ENCODE assay signal across 9 cellular contexts in genomic region chr6:75283907-75284284, GRCh38. TPM values are rescaled to one million over a fixed set of nuclear protein-coding genes. Genes with fewer than 3 reads are reported as not detected.
DNase-seq lines count a peak whose midpoint lies in the region; ATAC-seq and TF ChIP-seq lines count a peak whose summit lies in the region.
"Had no signal": no experiment of that assay in that cellular context is flagged by ENCODE, and none has a peak within 500 bp of the region (broad histone marks: within the 10 kb centered on the region; RNA-seq: fewer than 3 reads in every experiment).

No MANE protein-coding gene starts in this region.

- H3K4me1 ChIP-seq in iPS-15b (ENCODE audit: control insufficient read depth, insufficient read depth, low read length) (peaks cover 23% of the 10 kb centered on the region), suprapubic skin (peaks cover 61% of the 10 kb centered on the region)

- no peaks in the 10 kb centered on the region for H3K27me3 Mint-ChIP-seq in activated CD4-positive, alpha-beta T cell treated with anti-CD3 and anti-CD28 coated beads for 36 hours
- no peaks in the 10 kb centered on the region for H3K27me3 Mint-ChIP-seq in activated B cell treated with CpG ODN at 0.5 μM for 24 hours

- H3K27ac Mint-ChIP-seq in activated CD4-positive, alpha-beta T cell treated with anti-CD3 and anti-CD28 coated beads for 36 hours = no peak overlapping the region
- H3K27ac Mint-ChIP-seq in activated B cell treated with CpG ODN at 0.5 μM for 24 hours = no peak overlapping the region
- H3K27ac Mint-ChIP-seq: mesothelial cell of epicardium had no signal

- no peak for ATAC-seq in activated CD4-positive, alpha-beta T cell treated with anti-CD3 and anti-CD28 coated beads for 36 hours
- ATAC-seq in activated B cell treated with CpG ODN at 0.5 μM for 24 hours (ENCODE audit: low read depth) = no peak

- H3K27ac ChIP-seq in suprapubic skin = peak overlapping the region; percentile 90

- H3K9me3 ChIP-seq in iPS-15b (ENCODE audit: control insufficient read depth, insufficient read depth, low read length) (no peaks in the 10 kb centered on the region), suprapubic skin (no peaks in the 10 kb centered on the region)

- no peak for TF ChIP-seq EP300 in suprapubic skin (IDR thresholded peaks at IDR 0.05)

- H3K9me3 Mint-ChIP-seq in activated CD4-positive, alpha-beta T cell treated with anti-CD3 and anti-CD28 coated beads for 36 hours (ENCODE audit: low read depth) = no peaks in the 10 kb centered on the region
- H3K9me3 Mint-ChIP-seq in activated B cell treated with CpG ODN at 0.5 μM for 24 hours = no peaks in the 10 kb centered on the region
- H3K9me3 Mint-ChIP-seq: mesothelial cell of epicardium had no signal

- peaks cover 4% of the 10 kb centered on the region for H3K36me3 Mint-ChIP-seq in activated CD4-positive, alpha-beta T cell treated with anti-CD3 and anti-CD28 coated beads for 36 hours (ENCODE audit: low read depth)
- H3K36me3 Mint-ChIP-seq in activated B cell treated with CpG ODN at 0.5 μM for 24 hours (ENCODE audit: low read depth) = no peaks in the 10 kb centered on the region

- H3K27me3 ChIP-seq in iPS-15b (ENCODE audit: control insufficient read depth, insufficient read depth, low read length) = no peaks in the 10 kb centered on the region
- no peaks in the 10 kb centered on the region for H3K27me3 ChIP-seq in suprapubic skin

- 0% methylated on average over 10 of the region's 10 CpGs for WGBS in suprapubic skin

- CTCF ChIA-PET in activated CD4-positive, alpha-beta T cell treated with anti-CD3 and anti-CD28 coated beads for 36 hours (lab: Charles Lee) = interaction anchor here (0.7 to 2.3 kb wide), 5 partner anchors 11 to 320 kb away, joined by 3 to 18 read pairs (median 3); no protein-coding TSS in a partner anchor
- CTCF ChIA-PET in activated B cell treated with CpG ODN at 0.5 μM for 24 hours (lab: Charles Lee) = interaction anchor here (1.3 to 3.3 kb wide), 3 partner anchors 11 to 17 kb away, joined by 3 to 10 read pairs (median 4); no protein-coding TSS in a partner anchor

- peak overlapping the region; percentile 27 for H3K9ac ChIP-seq in iPS-15b (ENCODE audit: low read depth, low read length)

- TF ChIP-seq POLR2A in suprapubic skin (IDR thresholded peaks at IDR 0.05) = no peak

- POLR2A ChIA-PET in activated CD4-positive, alpha-beta T cell treated with anti-CD3 and anti-CD28 coated beads for 36 hours (lab: Charles Lee) = interaction anchor here (0.7 to 2.3 kb wide), 2 partner anchors 40 to 1833 kb away, joined by 3 to 7 read pairs; partner anchors contain the start of gene COX7A2
- POLR2A ChIA-PET in activated B cell treated with CpG ODN at 0.5 μM for 24 hours (lab: Charles Lee) = interaction anchor here (1.1 to 3.3 kb wide), 4 partner anchors 39 to 325 kb away, joined by 3 to 36 read pairs (median 13); partner anchors contain the start of genes COX7A2 and SENP6

- intact Hi-C loops in activated CD4-positive, alpha-beta T cell treated with anti-CD3 and anti-CD28 coated beads for 36 hours (cut with DNase I, micrococcal nuclease) = loop anchor here (1.0 to 10.0 kb wide), 9 partner anchors 17 to 1763 kb away; partner anchors contain the start of genes COX7A2 (in 2 of the 2), SENP6 (in 2 of the 2), EEF1A1 (in 1 of the 2) and MYO6 (in 1 of the 2)
- intact Hi-C loops in activated B cell treated with CpG ODN at 0.5 μM for 24 hours (cut with micrococcal nuclease) = loop anchor here (1.0 to 5.0 kb wide), 7 partner anchors 17 to 1832 kb away; partner anchors contain the start of genes CGAS, COX7A2, MYO6 and SENP6

- no peak overlapping the region for H3K4me3 Mint-ChIP-seq in activated CD4-positive, alpha-beta T cell treated with anti-CD3 and anti-CD28 coated beads for 36 hours
- H3K4me3 Mint-ChIP-seq in activated B cell treated with CpG ODN at 0.5 μM for 24 hours = no peak overlapping the region
- H3K4me3 Mint-ChIP-seq: mesothelial cell of epicardium had no signal

- peak; percentile 35 for DNase-seq in activated CD4-positive, alpha-beta T cell treated with anti-CD3 and anti-CD28 coated beads for 36 hours
- no peak for DNase-seq in activated CD4-positive, alpha-beta T cell treated with anti-CD3 and anti-CD28 coated beads for 1 hour
- DNase-seq in activated B cell treated with CpG ODN at 0.5 μM for 24 hours = peak; percentile 15
- no peak for DNase-seq in suprapubic skin (ENCODE audit: low spot score in 2 of 2)
- DNase-seq in AG08395 (ENCODE audit: low spot score) = no peak
- no peak for DNase-seq in mesenteric fat pad (ENCODE audit: low spot score)
- DNase-seq in retina = no peak

- peak overlapping the region; percentile 82 for H3K4me3 ChIP-seq in iPS-15b (ENCODE audit: low read depth, low read length)
- H3K4me3 ChIP-seq in suprapubic skin = peak overlapping the region; percentile 93

- TF ChIP-seq CTCF in activated B cell treated with CpG ODN at 0.5 μM for 24 hours (IDR thresholded peaks at IDR 0.05) = no peak
- no peak for TF ChIP-seq CTCF in suprapubic skin (IDR thresholded peaks at IDR 0.05)

- H3K36me3 ChIP-seq in iPS-15b (ENCODE audit: control insufficient read depth, insufficient read depth, low read length) (no peaks in the 10 kb centered on the region), suprapubic skin (no peaks in the 10 kb centered on the region)

- H3K4me1 Mint-ChIP-seq in activated CD4-positive, alpha-beta T cell treated with anti-CD3 and anti-CD28 coated beads for 36 hours = peaks cover 57% of the 10 kb centered on the region
- H3K4me1 Mint-ChIP-seq in activated B cell treated with CpG ODN at 0.5 μM for 24 hours = peaks cover 31% of the 10 kb centered on the region

RNA-seq across cellular contexts. Expression of gene TMEM30A, which starts 0.7 kb away (rescaled TPM):
- total RNA-seq in activated CD4-positive, alpha-beta T cell treated with anti-CD3 and anti-CD28 coated beads for 36 hours = 10 to 100 TPM; 23.4 to 44.3 TPM
- total RNA-seq in activated B cell treated with CpG ODN at 0.5 μM for 24 hours = 36.8 and 38.7 TPM in 2 replicates
- total RNA-seq in suprapubic skin = 10 to 100 TPM; 30.5 to 50.0 (median 38.2) TPM
- total RNA-seq in mesenteric fat pad = 109 TPM

RNA-seq across cellular contexts. Expression of gene COX7A2, which starts 40.3 kb away (rescaled TPM):
- 100 to 1,000 TPM; 468 to 520 TPM for total RNA-seq in activated CD4-positive, alpha-beta T cell treated with anti-CD3 and anti-CD28 coated beads for 36 hours
- 259 and 301 TPM in 2 replicates for total RNA-seq in activated B cell treated with CpG ODN at 0.5 μM for 24 hours
- total RNA-seq in suprapubic skin = 100 to 1,000 TPM; 110 to 303 (median 209) TPM
- 336 TPM for total RNA-seq in mesenteric fat pad

Comparison
In these comparisons a context has a peak if more than half of its experiments do, and no peak if none do; other contexts are left out.
1. DNase-seq: peak in activated CD4-positive, alpha-beta T cell treated with anti-CD3 and anti-CD28 coated beads for 36 hours (single experiment) and activated B cell treated with CpG ODN at 0.5 μM for 24 hours (single experiment); none in activated CD4-positive, alpha-beta T cell treated with anti-CD3 and anti-CD28 coated beads for 1 hour (single experiment), suprapubic skin (0 of 2), AG08395 (single experiment), mesenteric fat pad (single experiment) and retina (single experiment).